ENCODE assay signal across 8 cellular contexts in the genomic region with DNA sequence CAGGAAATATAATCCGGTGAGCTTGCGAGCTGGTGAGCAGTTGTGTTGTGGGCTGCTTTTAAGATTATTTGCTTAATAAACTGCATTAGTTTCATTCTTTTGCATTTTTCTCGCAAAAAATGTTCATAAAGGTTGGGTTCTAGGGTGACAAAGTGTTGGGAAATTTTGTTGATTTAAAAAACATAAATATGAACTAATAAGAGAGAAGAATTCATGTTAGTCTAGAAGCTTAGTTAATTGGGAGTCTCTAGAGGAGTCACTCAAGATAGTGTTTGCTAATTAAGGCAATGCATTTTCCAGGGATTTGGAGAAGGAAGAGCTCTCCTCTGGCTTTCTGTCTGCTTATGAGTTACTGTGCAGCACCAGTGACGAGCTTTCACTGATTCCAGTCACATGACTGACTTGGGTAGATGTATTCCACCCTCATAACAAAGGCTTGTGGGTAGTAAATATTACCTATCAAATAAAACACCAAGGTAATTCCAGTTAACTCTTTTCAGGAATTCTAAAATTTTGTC.
DNase-seq lines count a peak whose midpoint lies in the region; ATAC-seq and TF ChIP-seq lines count a peak whose summit lies in the region.

No MANE protein-coding gene starts in this region.

- TF ChIP-seq CTCF in nephron progenitor cell (IDR thresholded peaks at IDR 0.05) (no peak), Calu3 (IDR thresholded peaks at IDR 0.05; ENCODE audit: unreplicated experiment) (no peak), GM13977 (IDR thresholded peaks at IDR 0.05; ENCODE audit: extremely low read depth, insufficient read depth, missing control alignments) (no peak)

- H3K4me3 ChIP-seq in SJSA1: no peak overlapping the region

- peak overlapping the region; percentile 72 for H3K27ac Mint-ChIP-seq in nephron progenitor cell
- H3K27ac Mint-ChIP-seq in Calu3 (ENCODE audit: unreplicated experiment): no peak overlapping the region

- H3K27ac ChIP-seq in SJSA1: peak overlapping the region; percentile 28

- no peak overlapping the region for H3K4me3 Mint-ChIP-seq in nephron progenitor cell
- H3K4me3 Mint-ChIP-seq in Calu3 (ENCODE audit: low read depth, unreplicated experiment): no peak overlapping the region

- intact Hi-C loops in Calu3 (cut with micrococcal nuclease; ENCODE audit: unreplicated experiment): loop anchor here (5.0 kb wide), 1 partner anchor 684 kb away; no protein-coding TSS in a partner anchor

- in situ Hi-C loops in GM13977 (cut with MboI; ENCODE audit: low pct_unique_long_range_greater_than_20kb, low sequenced_read_pairs, unreplicated experiment): no loop called here

- CTCF ChIA-PET in Calu3 (lab: Charles Lee): interaction anchor here (0.7 to 1.4 kb wide), 2 partner anchors 387 to 1330 kb away, joined by 3 to 4 read pairs; no protein-coding TSS in a partner anchor

- H3K4me1 Mint-ChIP-seq in nephron progenitor cell (peaks cover 13% of the 10 kb centered on the region), Calu3 (ENCODE audit: low read depth, unreplicated experiment) (peaks cover 6% of the 10 kb centered on the region)

- ATAC-seq in GM18519 (IDR thresholded peaks at IDR 0.05; ENCODE audit: low FRiP score, unreplicated experiment) (peak; percentile 53), HG02610 (IDR thresholded peaks at IDR 0.05; ENCODE audit: unreplicated experiment) (peak; percentile 78), GM19035 (IDR thresholded peaks at IDR 0.05; ENCODE audit: unreplicated experiment) (no peak), GM21423 (IDR thresholded peaks at IDR 0.05; ENCODE audit: unreplicated experiment) (no peak)

- H3K9me3 ChIP-seq in SJSA1 (replicated peaks): no peaks in the 10 kb centered on the region

- BruUV-seq in Calu3 (replicated peaks; lab: Mats Ljungman, UMichigan): no TSS peak

- no peaks in the 10 kb centered on the region for H3K27me3 ChIP-seq in SJSA1 (replicated peaks)

- H3K27me3 Mint-ChIP-seq in nephron progenitor cell (ENCODE audit: low read depth, poor library complexity): no peaks in the 10 kb centered on the region
- no peaks in the 10 kb centered on the region for H3K27me3 Mint-ChIP-seq in Calu3 (ENCODE audit: unreplicated experiment)

- H3K36me3 ChIP-seq in SJSA1: no peaks in the 10 kb centered on the region

- peaks cover 29% of the 10 kb centered on the region for H3K4me1 ChIP-seq in SJSA1 (replicated peaks)

- H3K36me3 Mint-ChIP-seq in nephron progenitor cell (ENCODE audit: low read depth): no peaks in the 10 kb centered on the region
- H3K36me3 Mint-ChIP-seq in Calu3 (ENCODE audit: insufficient read depth, unreplicated experiment): no peaks in the 10 kb centered on the region

- DNase-seq in SJSA1 (ENCODE audit: low read depth in 1 of 2, low spot score in 2 of 2) (no peak), nephron progenitor cell (no peak), Calu3 (no peak), GM13977 (ENCODE audit: low spot score) (no peak)

- H3K9me3 Mint-ChIP-seq in nephron progenitor cell (no peaks in the 10 kb centered on the region), Calu3 (ENCODE audit: low read depth, unreplicated experiment) (no peaks in the 10 kb centered on the region)

Comparison
In these comparisons a context has a peak if more than half of its experiments do, and no peak if none do; other contexts are left out.
1. ATAC-seq: peak in GM18519 (single experiment) and HG02610 (single experiment); none in GM19035 (single experiment) and GM21423 (single experiment).